In the genomic region with DNA sequence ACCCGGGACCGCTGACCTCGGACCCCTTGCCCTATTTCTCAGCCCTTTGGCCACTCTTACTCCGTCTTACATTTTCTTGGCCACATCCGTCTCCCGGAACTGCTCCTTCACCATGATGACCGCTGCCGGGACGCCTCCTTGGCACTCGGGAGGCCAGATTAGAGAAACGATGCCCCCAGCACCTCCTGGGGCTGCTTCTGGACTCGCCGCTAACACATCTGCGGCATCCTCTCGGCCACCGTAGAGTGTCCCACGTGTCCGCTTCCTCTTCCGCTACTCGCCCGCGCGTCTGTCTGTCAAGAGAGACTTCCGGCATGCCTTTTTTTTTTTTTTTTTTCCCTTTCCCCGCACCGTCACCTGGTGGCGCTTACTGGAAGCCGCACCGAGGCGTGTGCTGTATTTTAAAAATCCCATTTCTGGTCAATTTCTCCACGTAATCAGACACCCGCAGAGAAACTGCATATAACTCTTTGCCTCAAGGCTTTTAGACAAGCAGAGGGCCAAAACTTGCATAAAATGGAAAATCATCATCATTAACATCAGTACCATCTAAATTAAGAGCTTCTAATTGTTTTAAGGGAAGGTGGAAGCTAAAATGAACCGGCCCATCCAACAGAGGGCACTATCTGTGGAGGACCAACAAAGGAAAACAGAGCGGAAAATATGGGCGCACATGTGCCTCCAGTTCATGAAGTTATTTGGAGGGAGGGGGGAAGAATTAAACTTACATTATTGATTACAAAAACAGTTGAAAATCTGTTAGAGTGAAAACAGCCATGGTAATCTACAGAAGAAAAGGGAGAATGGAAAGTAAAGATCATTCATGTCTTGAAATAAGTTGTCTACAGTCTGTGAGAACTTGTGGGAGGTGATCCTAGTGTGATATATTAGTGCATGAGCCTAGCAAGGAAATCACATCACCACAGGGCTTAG, we compare ENCODE assay signal across 8 cellular contexts. TPM values are rescaled to one million over a fixed set of nuclear protein-coding genes. Genes with fewer than 3 reads are reported as not detected.
A peak's percentile ranks its signal among the peaks of the same experiment; 100 is the strongest.
DNase-seq lines count a peak whose midpoint lies in the region; ATAC-seq and TF ChIP-seq lines count a peak whose summit lies in the region.

A gene (minus strand): TSS at position 222 of the 933 bp plus-strand sequence. CDS start 108 bp downstream, at position 114.

- peak within 1 kb of the TSS; percentile 99 for H3K4me3 Mint-ChIP-seq in glutamatergic neuron (ENCODE audit: unreplicated experiment)
- H3K4me3 Mint-ChIP-seq in osteocyte (ENCODE audit: unreplicated experiment), result peak within 1 kb of the TSS; percentile 100

- H3K4me1 ChIP-seq in thymus (ENCODE audit: control insufficient read depth, insufficient read depth, low read length), result peaks cover 11% of the 10 kb centered on the region

- WGBS in thymus, result under 1% methylated on average over 35 of the region's 35 CpGs

- H3K4me1 Mint-ChIP-seq in glutamatergic neuron (ENCODE audit: low read depth, unreplicated experiment), result peaks cover 6% of the 10 kb centered on the region
- H3K4me1 Mint-ChIP-seq in osteocyte (ENCODE audit: unreplicated experiment), result peaks cover 32% of the 10 kb centered on the region

- peaks cover 14 to 21% of the 10 kb centered on the region in 2 donors for H3K36me3 Mint-ChIP-seq in activated naive CD4-positive, alpha-beta T cell treated with anti-CD3 and anti-CD28 coated beads, Interleukin-2, amount 50 U/mL, for 72 hours
- no peaks in the 10 kb centered on the region for H3K36me3 Mint-ChIP-seq in glutamatergic neuron (ENCODE audit: unreplicated experiment)
- peaks cover 18% of the 10 kb centered on the region for H3K36me3 Mint-ChIP-seq in osteocyte (ENCODE audit: unreplicated experiment)

- H3K9me3 Mint-ChIP-seq in activated naive CD4-positive, alpha-beta T cell treated with anti-CD3 and anti-CD28 coated beads, Interleukin-2, amount 50 U/mL, for 72 hours, result no peaks in the 10 kb centered on the region
- peaks cover 4% of the 10 kb centered on the region for H3K9me3 Mint-ChIP-seq in glutamatergic neuron (ENCODE audit: unreplicated experiment)
- H3K9me3 Mint-ChIP-seq in osteocyte (ENCODE audit: unreplicated experiment), result no peaks in the 10 kb centered on the region

- H3K27ac ChIP-seq in thymus (ENCODE audit: low read depth), result peak within 1 kb of the TSS; percentile 83

- no peaks in the 10 kb centered on the region for H3K9me3 ChIP-seq in thymus (ENCODE audit: control insufficient read depth)

- H3K4me3 ChIP-seq in thymus (ENCODE audit: low read length), result peak within 1 kb of the TSS; percentile 88

- CTCF ChIA-PET in GM10248 (lab: Yijun Ruan, JAX), result interaction anchor here (0.8 to 2.0 kb wide), 7 partner anchors 10 to 1166 kb away, joined by 3 to 8 read pairs (median 4); no protein-coding TSS in a partner anchor

- POLR2A ChIA-PET in GM10248 (lab: Yijun Ruan, JAX), result interaction anchor here (0.8 kb wide), 1 partner anchor 246 kb away, joined by 3 read pairs; no protein-coding TSS in a partner anchor

- no peaks in the 10 kb centered on the region for H3K27me3 ChIP-seq in thymus (ENCODE audit: control insufficient read depth, insufficient read depth)

- H3K27me3 Mint-ChIP-seq in glutamatergic neuron (ENCODE audit: unreplicated experiment), result peaks cover 2% of the 10 kb centered on the region
- H3K27me3 Mint-ChIP-seq in osteocyte (ENCODE audit: unreplicated experiment), result no peaks in the 10 kb centered on the region

- TF ChIP-seq CTCF in GM10248 (IDR thresholded peaks at IDR 0.05; ENCODE audit: control extremely low read depth, extremely low read depth, low read depth, missing control alignments) (peak; percentile 71), glutamatergic neuron (IDR thresholded peaks at IDR 0.05; ENCODE audit: partially characterized antibody, unreplicated experiment) (peak; percentile 77), osteocyte (IDR thresholded peaks at IDR 0.05) (peak; percentile 71)

- DNase-seq in GM10248 (ENCODE audit: extremely low spot score) (peak; percentile 93), NCI-H1048 (lab: John Stamatoyannopoulos, UW) (peak; percentile 71), glutamatergic neuron (peak; percentile 92), osteocyte (ENCODE audit: extremely low spot score, unreplicated experiment) (peak; percentile 97)
- DNase-seq in activated naive CD4-positive, alpha-beta T cell treated with anti-CD3 and anti-CD28 coated beads, Interleukin-2, amount 50 U/mL, for 72 hours (ENCODE audit: low spot score in 2 of 2), result peak; percentile 86 to 93

- ATAC-seq in HG02571 (IDR thresholded peaks at IDR 0.05; ENCODE audit: unreplicated experiment) (peak; percentile 53), SK-N-SH treated with all-trans-retinoic acid at 6 μM for 48 hours (peak; percentile 59)
- peak; percentile 67 to 70 for ATAC-seq in activated naive CD4-positive, alpha-beta T cell treated with anti-CD3 and anti-CD28 coated beads, Interleukin-2, amount 50 U/mL, for 72 hours

- peaks cover 18% of the 10 kb centered on the region for H3K36me3 ChIP-seq in thymus (ENCODE audit: control insufficient read depth, insufficient read depth)

- peak within 1 kb of the TSS; percentile 95 to 100 for H3K27ac Mint-ChIP-seq in activated naive CD4-positive, alpha-beta T cell treated with anti-CD3 and anti-CD28 coated beads, Interleukin-2, amount 50 U/mL, for 72 hours
- peak within 1 kb of the TSS; percentile 97 for H3K27ac Mint-ChIP-seq in glutamatergic neuron (ENCODE audit: unreplicated experiment)
- H3K27ac Mint-ChIP-seq in osteocyte (ENCODE audit: unreplicated experiment), result peak within 1 kb of the TSS; percentile 97

TF ChIP-seq in SK-N-SH treated with all-trans-retinoic acid at 6 μM for 48 hours, 23 proteins besides CTCF, POLR2A, EP300 and RAD21:
- no peak for TF ChIP-seq GLIS3 (CRISPR knock-in tag; IDR thresholded peaks at IDR 0.05)
- TF ChIP-seq, protein P1, sequence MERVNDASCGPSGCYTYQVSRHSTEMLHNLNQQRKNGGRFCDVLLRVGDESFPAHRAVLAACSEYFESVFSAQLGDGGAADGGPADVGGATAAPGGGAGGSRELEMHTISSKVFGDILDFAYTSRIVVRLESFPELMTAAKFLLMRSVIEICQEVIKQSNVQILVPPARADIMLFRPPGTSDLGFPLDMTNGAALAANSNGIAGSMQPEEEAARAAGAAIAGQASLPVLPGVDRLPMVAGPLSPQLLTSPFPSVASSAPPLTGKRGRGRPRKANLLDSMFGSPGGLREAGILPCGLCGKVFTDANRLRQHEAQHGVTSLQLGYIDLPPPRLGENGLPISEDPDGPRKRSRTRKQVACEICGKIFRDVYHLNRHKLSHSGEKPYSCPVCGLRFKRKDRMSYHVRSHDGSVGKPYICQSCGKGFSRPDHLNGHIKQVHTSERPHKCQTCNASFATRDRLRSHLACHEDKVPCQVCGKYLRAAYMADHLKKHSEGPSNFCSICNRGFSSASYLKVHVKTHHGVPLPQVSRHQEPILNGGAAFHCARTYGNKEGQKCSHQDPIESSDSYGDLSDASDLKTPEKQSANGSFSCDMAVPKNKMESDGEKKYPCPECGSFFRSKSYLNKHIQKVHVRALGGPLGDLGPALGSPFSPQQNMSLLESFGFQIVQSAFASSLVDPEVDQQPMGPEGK (CRISPR knock-in tag; IDR thresholded peaks at IDR 0.05; ENCODE audit: borderline replicate concordance), result peak; percentile 17; the same call in 1 of the 2 replicates
- TF ChIP-seq PPARA (CRISPR knock-in tag; IDR thresholded peaks at IDR 0.05; ENCODE audit: borderline replicate concordance), result 0 out of 2 replicates have a peak, but pooled peaks have one; percentile 4
- TF ChIP-seq, protein P2, sequence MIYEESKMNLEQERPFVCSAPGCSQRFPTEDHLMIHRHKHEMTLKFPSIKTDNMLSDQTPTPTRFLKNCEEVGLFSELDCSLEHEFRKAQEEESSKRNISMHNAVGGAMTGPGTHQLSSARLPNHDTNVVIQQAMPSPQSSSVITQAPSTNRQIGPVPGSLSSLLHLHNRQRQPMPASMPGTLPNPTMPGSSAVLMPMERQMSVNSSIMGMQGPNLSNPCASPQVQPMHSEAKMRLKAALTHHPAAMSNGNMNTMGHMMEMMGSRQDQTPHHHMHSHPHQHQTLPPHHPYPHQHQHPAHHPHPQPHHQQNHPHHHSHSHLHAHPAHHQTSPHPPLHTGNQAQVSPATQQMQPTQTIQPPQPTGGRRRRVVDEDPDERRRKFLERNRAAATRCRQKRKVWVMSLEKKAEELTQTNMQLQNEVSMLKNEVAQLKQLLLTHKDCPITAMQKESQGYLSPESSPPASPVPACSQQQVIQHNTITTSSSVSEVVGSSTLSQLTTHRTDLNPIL (CRISPR knock-in tag; IDR thresholded peaks at IDR 0.05; ENCODE audit: low read depth), result no peak
- 0 out of 2 replicates have a peak, but pooled peaks have one; percentile 32 for TF ChIP-seq ISL1 (CRISPR knock-in tag; IDR thresholded peaks at IDR 0.05)
- TF ChIP-seq, protein P3, sequence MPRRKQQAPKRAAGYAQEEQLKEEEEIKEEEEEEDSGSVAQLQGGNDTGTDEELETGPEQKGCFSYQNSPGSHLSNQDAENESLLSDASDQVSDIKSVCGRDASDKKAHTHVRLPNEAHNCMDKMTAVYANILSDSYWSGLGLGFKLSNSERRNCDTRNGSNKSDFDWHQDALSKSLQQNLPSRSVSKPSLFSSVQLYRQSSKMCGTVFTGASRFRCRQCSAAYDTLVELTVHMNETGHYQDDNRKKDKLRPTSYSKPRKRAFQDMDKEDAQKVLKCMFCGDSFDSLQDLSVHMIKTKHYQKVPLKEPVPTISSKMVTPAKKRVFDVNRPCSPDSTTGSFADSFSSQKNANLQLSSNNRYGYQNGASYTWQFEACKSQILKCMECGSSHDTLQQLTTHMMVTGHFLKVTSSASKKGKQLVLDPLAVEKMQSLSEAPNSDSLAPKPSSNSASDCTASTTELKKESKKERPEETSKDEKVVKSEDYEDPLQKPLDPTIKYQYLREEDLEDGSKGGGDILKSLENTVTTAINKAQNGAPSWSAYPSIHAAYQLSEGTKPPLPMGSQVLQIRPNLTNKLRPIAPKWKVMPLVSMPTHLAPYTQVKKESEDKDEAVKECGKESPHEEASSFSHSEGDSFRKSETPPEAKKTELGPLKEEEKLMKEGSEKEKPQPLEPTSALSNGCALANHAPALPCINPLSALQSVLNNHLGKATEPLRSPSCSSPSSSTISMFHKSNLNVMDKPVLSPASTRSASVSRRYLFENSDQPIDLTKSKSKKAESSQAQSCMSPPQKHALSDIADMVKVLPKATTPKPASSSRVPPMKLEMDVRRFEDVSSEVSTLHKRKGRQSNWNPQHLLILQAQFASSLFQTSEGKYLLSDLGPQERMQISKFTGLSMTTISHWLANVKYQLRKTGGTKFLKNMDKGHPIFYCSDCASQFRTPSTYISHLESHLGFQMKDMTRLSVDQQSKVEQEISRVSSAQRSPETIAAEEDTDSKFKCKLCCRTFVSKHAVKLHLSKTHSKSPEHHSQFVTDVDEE (CRISPR knock-in tag; IDR thresholded peaks at IDR 0.05), result 0 out of 2 replicates have a peak, but pooled peaks have one; percentile 44
- no peak for TF ChIP-seq ZFP3 (CRISPR knock-in tag; IDR thresholded peaks at IDR 0.05)

RNA-seq across cellular contexts. Expression of the gene that starts here (rescaled TPM):
- 10 to 100 TPM; 20.5 to 23.6 TPM for total RNA-seq in activated naive CD4-positive, alpha-beta T cell treated with anti-CD3 and anti-CD28 coated beads, Interleukin-2, amount 50 U/mL, for 72 hours
- total RNA-seq in glutamatergic neuron (ENCODE audit: unreplicated experiment) (41.0 TPM), osteocyte (16.6 and 19.5 TPM in 2 replicates)
- polyA plus RNA-seq in thymus, result 5.6 TPM

Comparison
In these comparisons a context has a peak if more than half of its experiments do, and no peak if none do; other contexts are left out.
1. Peak in every context shown above with its lines: DNase-seq, ATAC-seq, H3K4me3 ChIP-seq and H3K27ac ChIP-seq.